ENCODE assay signal across 7 cellular contexts in the genomic region with DNA sequence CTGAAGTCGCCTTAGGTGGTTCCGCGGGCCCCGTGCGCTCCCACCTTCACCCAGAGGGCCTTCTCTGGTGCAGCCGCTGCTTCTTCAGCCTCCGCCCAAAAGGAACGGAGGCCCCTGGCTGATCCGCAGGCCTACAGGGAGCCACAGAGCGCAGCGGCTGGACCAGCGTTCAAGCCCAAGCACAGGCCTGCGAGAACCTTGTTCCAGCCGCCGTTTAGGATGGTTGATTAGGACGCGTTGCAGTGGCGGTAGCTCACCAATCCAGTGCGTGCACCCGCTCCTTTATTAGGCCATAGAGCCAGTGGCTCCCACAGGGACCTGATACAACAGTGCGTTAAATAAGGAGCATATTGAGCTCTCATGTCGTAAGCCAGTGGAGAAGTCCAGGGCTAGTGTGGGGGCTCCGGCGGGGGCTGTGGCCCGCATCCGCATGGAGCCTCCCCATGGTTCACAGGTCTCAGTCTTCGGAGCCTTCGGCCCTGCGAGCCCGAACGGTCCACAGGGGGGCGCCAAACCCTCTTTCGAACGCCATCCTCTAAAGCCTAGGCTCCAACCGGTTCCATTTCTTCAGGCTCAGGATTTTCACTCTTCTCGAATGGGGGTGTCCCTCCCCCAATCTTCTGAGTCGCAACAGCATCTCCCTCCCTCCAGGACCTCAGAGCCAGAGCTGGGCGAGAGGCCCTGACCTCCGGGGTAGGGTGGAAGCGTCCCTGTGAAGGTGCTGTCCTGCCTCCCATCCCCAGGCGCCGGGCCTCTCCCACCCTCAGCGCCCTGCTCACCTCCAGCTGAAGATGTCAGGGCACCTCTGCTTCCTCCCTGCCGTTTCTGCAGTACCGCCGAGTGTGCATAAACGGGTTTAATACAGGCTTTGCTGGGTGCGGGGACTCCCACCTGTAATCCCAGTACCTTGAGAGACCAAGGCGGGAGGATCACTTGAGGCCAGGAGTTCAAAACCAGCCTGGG.
DNase-seq lines count a peak whose midpoint lies in the region; ATAC-seq, FAIRE-seq and TF ChIP-seq lines count a peak whose summit lies in the region.
"Not testable (repeated sequence)": the region's sequence is repeated elsewhere in the genome, so short reads cannot be mapped to it uniquely, and the experiment has no call there.

No MANE protein-coding gene starts in this region.

- H3K9me1 ChIP-seq in endothelial cell of umbilical vein (replicated peaks; ENCODE audit: control insufficient read depth, extremely low read depth, insufficient read depth, low read length), result not testable (repeated sequence)

- not testable (repeated sequence) for H3K9me3 ChIP-seq in endothelial cell of umbilical vein (replicated peaks; ENCODE audit: control insufficient read depth, insufficient read depth, low read length); right lobe of liver

- dilution Hi-C loops in endothelial cell of umbilical vein (cut with MboI; ENCODE audit: extremely low pct_ligation_motif_present, low sequenced_read_pairs), result not testable (repeated sequence)

- H3K79me2 ChIP-seq in endothelial cell of umbilical vein (ENCODE audit: control insufficient read depth, insufficient read depth, low read length), result not testable (repeated sequence)

- H3K9ac ChIP-seq in endothelial cell of umbilical vein (replicated peaks; ENCODE audit: extremely low read depth, insufficient read depth, low read length), result not testable (repeated sequence)

- ATAC-seq in right lobe of liver, result peak; percentile 84 to 93 (median 89)

- H3K27ac ChIP-seq in endothelial cell of umbilical vein (ENCODE audit: insufficient read depth, low read depth, low read length); right lobe of liver: not testable (repeated sequence)

- H3K4me3 ChIP-seq in endothelial cell of umbilical vein (replicated peaks in 1 of 3; ENCODE audit: insufficient read depth in 1 of 3, low read depth in 1 of 3, low read length in 3 of 3); right lobe of liver: not testable (repeated sequence)

- peak; percentile 33 for DNase-seq in GM12892 (ENCODE audit: insufficient read length)
- peak; percentile 23 for DNase-seq in NCI-H1105 (lab: John Stamatoyannopoulos, UW)
- DNase-seq in SW480 (ENCODE audit: low spot score), result peak; percentile 18
- DNase-seq in activated T-helper 1 cell treated with anti-CD3 and anti-CD28 coated beads, Interleukin-2, amount 50 U/mL, for 16 hours (ENCODE audit: low read depth in 1 of 2, low spot score in 1 of 2), result peak; percentile 56 to 72
- peak; percentile 46 for DNase-seq in endothelial cell of umbilical vein (ENCODE audit: low read depth, low spot score)
- peak; percentile 68 to 72 (median 71) for DNase-seq in right lobe of liver
- DNase-seq in stimulated activated CD4-positive, alpha-beta T cell treated with anti-CD3 and anti-CD28 coated beads, Interleukin-1b, Interleukin-23, amount 100 ng/mL, for 1 hour (ENCODE audit: low read depth in 2 of 2), result peak; percentile 45 to 66

- H3K27me3 ChIP-seq in endothelial cell of umbilical vein (ENCODE audit: control insufficient read depth in 2 of 2, insufficient read depth in 2 of 2, low read length in 2 of 2); right lobe of liver: not testable (repeated sequence)

- POLR2A ChIA-PET in endothelial cell of umbilical vein (lab: Charles Lee), result not testable (repeated sequence)

- H3K4me1 ChIP-seq in endothelial cell of umbilical vein (ENCODE audit: control insufficient read depth, extremely low read depth, insufficient read depth, low read length); right lobe of liver: not testable (repeated sequence)

- H3K4me2 ChIP-seq in endothelial cell of umbilical vein (ENCODE audit: insufficient read depth, low read length), result not testable (repeated sequence)

- WGBS in right lobe of liver (ENCODE audit: insufficient coverage, low coverage, low lambda C conversion rate, missing lambda C conversion rate), result 59% methylated on average over 2 of the region's 49 CpGs

- intact Hi-C loops in endothelial cell of umbilical vein (cut with micrococcal nuclease), result loop anchor here (5.0 kb wide), 1 partner anchor 70 kb away; no protein-coding TSS in a partner anchor
- intact Hi-C loops in right lobe of liver (cut with DNase I), result not testable (repeated sequence)

- H2AFZ ChIP-seq in endothelial cell of umbilical vein (ENCODE audit: low read depth, low read length), result peak overlapping the region; percentile 70

- CTCF ChIA-PET in endothelial cell of umbilical vein (lab: Charles Lee), result not testable (repeated sequence)

- not testable (repeated sequence) for BruUV-seq in endothelial cell of umbilical vein (replicated peaks; lab: Mats Ljungman, UMichigan)

- TF ChIP-seq CTCF in endothelial cell of umbilical vein (IDR thresholded peaks at IDR 0.05; ENCODE audit: extremely low read depth in 1 of 2, insufficient read depth in 1 of 2, low read depth in 1 of 2, low read length in 2 of 2), result peak; percentile 42 to 75
- peak; percentile 54 to 64 (median 56) for TF ChIP-seq CTCF in right lobe of liver (IDR thresholded peaks at IDR 0.05)

- not testable (repeated sequence) for FAIRE-seq in GM12892 (lab: Jason Lieb, UNC); endothelial cell of umbilical vein (lab: Jason Lieb, UNC)

- TF ChIP-seq POLR2A in GM12892 (IDR thresholded peaks at IDR 0.05; ENCODE audit: low read depth, low read length); endothelial cell of umbilical vein (IDR thresholded peaks at IDR 0.05; ENCODE audit: low read depth, low read length); right lobe of liver (IDR thresholded peaks at IDR 0.05): not testable (repeated sequence)

- not testable (repeated sequence) for H3K36me3 ChIP-seq in endothelial cell of umbilical vein (ENCODE audit: control insufficient read depth in 2 of 2, extremely low read depth in 1 of 2, insufficient read depth in 2 of 2, low read length in 2 of 2); right lobe of liver

- not testable (repeated sequence) for H4K20me1 ChIP-seq in endothelial cell of umbilical vein (replicated peaks; ENCODE audit: control insufficient read depth, extremely low read depth, insufficient read depth, low read length)

Comparison
In these comparisons a context has a peak if more than half of its experiments do, and no peak if none do; other contexts are left out.
1. DNase-seq: peak in every context shown above with its lines; median percentile 71 in right lobe of liver; 64 in activated T-helper 1 cell treated with anti-CD3 and anti-CD28 coated beads, Interleukin-2, amount 50 U/mL, for 16 hours; 56 in stimulated activated CD4-positive, alpha-beta T cell treated with anti-CD3 and anti-CD28 coated beads, Interleukin-1b, Interleukin-23, amount 100 ng/mL, for 1 hour; 46 in endothelial cell of umbilical vein; 33 in GM12892; 23 in NCI-H1105; 18 in SW480.